15 cellular contexts compared by ENCODE assay signal in the genomic region with DNA sequence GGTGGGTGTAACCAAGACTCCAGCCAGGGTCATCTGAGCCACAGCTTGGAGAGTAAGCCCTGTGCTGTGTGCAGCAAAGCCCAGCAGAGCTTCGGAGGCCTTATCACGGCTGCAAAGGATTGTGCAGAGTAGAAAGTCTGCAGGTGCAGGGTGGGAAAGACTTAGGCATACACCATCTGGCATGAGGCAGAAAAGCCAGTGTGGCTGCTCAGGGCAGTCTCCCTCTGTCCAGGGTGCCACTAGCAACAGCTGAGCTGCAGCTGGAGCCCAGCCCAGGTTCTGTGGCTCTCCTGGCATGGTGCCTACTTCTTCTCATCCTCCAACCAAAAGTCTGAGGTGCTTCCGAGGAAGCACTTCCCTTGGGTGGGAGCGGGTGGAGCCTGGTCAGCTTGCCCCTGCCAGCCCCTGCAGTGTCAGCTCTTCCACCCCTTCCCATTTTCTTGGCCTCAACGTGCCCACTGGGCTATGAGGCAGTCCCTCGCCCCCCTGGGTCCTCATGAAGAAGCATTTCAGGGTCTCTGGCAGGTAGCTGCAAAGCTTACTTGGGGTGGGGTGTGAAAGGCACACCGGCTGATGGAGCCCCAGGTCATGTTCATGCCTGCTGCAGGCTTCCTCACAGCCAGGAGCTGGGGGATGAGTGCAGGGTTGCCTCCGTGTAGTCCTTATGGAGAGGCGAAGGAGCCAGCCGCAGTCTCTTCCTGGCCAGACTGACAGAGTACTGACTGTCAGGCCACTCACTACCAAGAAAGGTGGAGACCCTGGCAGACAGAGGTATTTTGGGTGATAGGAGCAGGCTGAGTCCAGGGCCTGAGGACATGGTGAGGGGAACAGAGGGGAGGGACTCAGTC. TPM values are rescaled to one million over a fixed set of nuclear protein-coding genes. Genes with fewer than 3 reads are reported as not detected.
DNase-seq lines count a peak whose midpoint lies in the region; ATAC-seq, FAIRE-seq and TF ChIP-seq lines count a peak whose summit lies in the region.
"Had no signal": no experiment of that assay in that cellular context is flagged by ENCODE, and none has a peak within 500 bp of the region (broad histone marks: within the 10 kb centered on the region; RNA-seq: fewer than 3 reads in every experiment).

No MANE protein-coding gene starts in this region.

- TF ChIP-seq POLR2A in adrenal gland (IDR thresholded peaks at IDR 0.05) (no peak), prostate gland (IDR thresholded peaks at IDR 0.05) (no peak)

- no peak for FAIRE-seq in pancreas (lab: Jason Lieb, UNC)
- FAIRE-seq: A549 had no signal

- H3K4me3 ChIP-seq in adrenal gland (no peak overlapping the region), pancreas (no peak overlapping the region), prostate gland (no peak overlapping the region)
- H3K4me3 ChIP-seq: A549, colonic mucosa had no signal

- H3K27me3 ChIP-seq in adrenal gland (peaks cover 24% of the 10 kb centered on the region), pancreas (no peaks in the 10 kb centered on the region), prostate gland (replicated peaks; ENCODE audit: insufficient read depth) (peaks cover 15% of the 10 kb centered on the region)

- peak; percentile 81 to 92 (median 89) for ATAC-seq in pancreas
- ATAC-seq in HG03139 (IDR thresholded peaks at IDR 0.05; ENCODE audit: unreplicated experiment) = no peak
- no peak for ATAC-seq in GM19463 (IDR thresholded peaks at IDR 0.05; ENCODE audit: unreplicated experiment)
- ATAC-seq: A549; stimulated activated naive CD8-positive, alpha-beta T cell treated with anti-CD3 and anti-CD28 coated beads, Interleukin-15, amount 100 ng/mL, for 72 hours had no signal

- TF ChIP-seq CTCF in adrenal gland (IDR thresholded peaks at IDR 0.05) = no peak
- TF ChIP-seq CTCF in pancreas (IDR thresholded peaks at IDR 0.05) = no peak
- no peak for TF ChIP-seq CTCF in prostate gland (IDR thresholded peaks at IDR 0.05)

- H3K27ac ChIP-seq in adrenal gland (no peak overlapping the region), pancreas (no peak overlapping the region), prostate gland (no peak overlapping the region)
- H3K27ac ChIP-seq: A549, colonic mucosa had no signal

- DNase-seq in NCI-H2081 (lab: John Stamatoyannopoulos, UW) (peak; percentile 18 to 47), NCI-H2081 treated with DMSO at 0.1 percent for 48 hours (lab: John Stamatoyannopoulos, UW) (no peak), NCI-H2029 treated with DMSO at 0.1 percent for 48 hours (lab: John Stamatoyannopoulos, UW) (peak; percentile 63), adrenal gland (peak in 5 of 7 donors; percentile 22 to 80 (median 27)), pancreas (peak; percentile 75 to 91 (median 86)), prostate gland (ENCODE audit: low spot score) (no peak)
- DNase-seq: activated CD4-positive, alpha-beta T cell treated with anti-CD3 and anti-CD28 coated beads for 4 hours; activated naive CD4-positive, alpha-beta T cell treated with Interleukin-2 at 50 U/mL for 16 hours; colonic mucosa; DND-41; foreskin fibroblast; stimulated activated naive CD8-positive, alpha-beta T cell treated with anti-CD3 and anti-CD28 coated beads, Interleukin-15, amount 100 ng/mL, for 72 hours had no signal

- H3K36me3 ChIP-seq in adrenal gland (replicated peaks in 1 of 2) (no peaks in the 10 kb centered on the region), pancreas (no peaks in the 10 kb centered on the region), prostate gland (no peaks in the 10 kb centered on the region)
- H3K36me3 ChIP-seq: colonic mucosa had no signal

- 63 to 69% (median 67%) methylated on average over 8 to 10 of the region's 10 CpGs for WGBS in adrenal gland, 4 donors
- WGBS in pancreas, 2 donors = 41 to 51% methylated on average over 10 of the region's 10 CpGs
- WGBS in prostate gland = 53% methylated on average over 10 of the region's 10 CpGs

- intact Hi-C loops in adrenal gland (cut with DNase I) = no loop called here
- intact Hi-C loops in pancreas (cut with DNase I) = no loop called here
- intact Hi-C loops in prostate gland (cut with DNase I) = no loop called here

- H3K4me1 ChIP-seq in adrenal gland (replicated peaks in 1 of 2) (no peaks in the 10 kb centered on the region), pancreas (peaks cover 5 to 15% (median 12%) of the 10 kb centered on the region in 3 donors), prostate gland (replicated peaks) (no peaks in the 10 kb centered on the region)
- H3K4me1 ChIP-seq: A549, colonic mucosa had no signal

- H3K9me3 ChIP-seq in adrenal gland (replicated peaks in 1 of 3) (no peaks in the 10 kb centered on the region), pancreas (no peaks in the 10 kb centered on the region), prostate gland (no peaks in the 10 kb centered on the region)
- H3K9me3 ChIP-seq: A549, colonic mucosa had no signal

RNA-seq across cellular contexts. Expression of a gene that starts 4.8 kb away (rescaled TPM):
- total RNA-seq in adrenal gland (1 to 10 TPM in 1 of 8 donors, under 1 TPM in 3, not detected in 4; 0.08 to 1.2 (median 0.56) TPM), pancreas (1 to 10 TPM in 1 of 6 donors, under 1 TPM in 5; 0.25 to 1.6 (median 0.51) TPM), prostate gland (10 to 100 TPM in 1 of 2 donors, under 1 TPM in 1; 0.18 to 10.1 TPM)
- polyA plus RNA-seq in adrenal gland (1 to 10 TPM in 1 of 3 donors, under 1 TPM in 2; 0.13 to 1.2 (median 0.46) TPM), pancreas (1 to 10 TPM in 1 of 2 donors, under 1 TPM in 1; 0.99 to 2.1 TPM)
- polyA plus RNA-seq: A549 had no signal

RNA-seq across cellular contexts. Expression of a gene that starts 31.3 kb away (rescaled TPM):
- total RNA-seq in adrenal gland = not detected
- polyA plus RNA-seq in adrenal gland = not detected
- total RNA-seq in pancreas = under 1 TPM; 0.14 to 0.52 (median 0.22) TPM
- polyA plus RNA-seq in pancreas = 1 to 10 TPM in 1 of 2 donors, under 1 TPM in 1; 0.61 to 1.2 TPM
- not detected for total RNA-seq in prostate gland
- total RNA-seq: colonic mucosa had no signal
- polyA plus RNA-seq: A549 had no signal

Comparison
In these comparisons a context has a peak if more than half of its experiments do, and no peak if none do; other contexts are left out.
1. DNase-seq: peak in NCI-H2081 (2 of 2), NCI-H2029 treated with DMSO at 0.1 percent for 48 hours (single experiment), adrenal gland (5 of 7) and pancreas (6 of 6); none in NCI-H2081 treated with DMSO at 0.1 percent for 48 hours (single experiment) and prostate gland (single experiment).
2. ATAC-seq: peak in pancreas (4 of 4); none in HG03139 (single experiment) and GM19463 (single experiment).